ENCODE assay signal across 8 cellular contexts in the genomic region with DNA sequence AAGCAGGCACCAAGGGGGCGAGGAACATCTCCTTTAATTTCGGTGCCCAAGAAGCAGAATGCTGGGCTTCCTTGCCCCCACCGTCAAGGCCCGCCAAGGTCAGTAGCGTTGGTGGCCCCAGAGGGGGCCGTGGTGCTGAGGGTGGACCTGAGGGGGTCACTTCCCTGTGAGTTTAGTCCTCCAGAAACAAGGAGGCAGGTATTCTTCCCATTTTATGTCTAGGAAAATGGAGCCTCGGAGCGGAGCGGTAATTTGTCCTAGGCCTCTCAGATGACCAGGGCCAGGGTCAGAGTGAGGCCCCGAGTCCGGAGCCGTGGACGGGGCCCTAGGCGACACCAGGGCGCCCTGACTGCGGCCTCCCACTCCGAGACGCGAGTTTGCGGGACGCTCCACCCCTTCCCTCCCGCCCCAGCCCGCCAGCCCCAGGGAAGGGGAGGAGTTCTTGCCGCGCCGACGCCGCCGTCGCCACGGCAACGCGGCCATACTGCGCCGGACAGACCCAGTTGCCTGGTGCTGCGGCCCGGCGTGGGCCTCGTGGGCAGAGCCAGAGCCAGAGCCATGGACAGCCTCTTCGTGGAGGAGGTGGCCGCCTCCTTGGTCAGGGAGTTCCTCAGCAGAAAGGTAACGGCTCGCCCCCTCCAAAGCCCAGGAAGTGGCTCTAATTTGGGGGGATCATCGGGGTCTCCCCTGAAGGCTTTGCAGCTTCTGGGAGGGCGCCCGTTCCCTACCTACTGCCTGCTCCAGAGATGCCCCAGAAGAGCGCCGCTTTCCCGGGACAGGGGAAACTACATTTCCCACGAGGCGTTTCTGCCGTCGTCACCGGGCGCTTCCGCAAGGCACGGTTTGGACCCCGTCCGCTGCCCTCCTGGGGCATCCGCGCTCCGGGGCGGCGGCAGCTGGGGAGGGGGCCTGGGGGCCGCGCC. TPM values are rescaled to one million over a fixed set of nuclear protein-coding genes. Genes with fewer than 3 reads are reported as not detected.
DNase-seq lines count a peak whose midpoint lies in the region; ATAC-seq and TF ChIP-seq lines count a peak whose summit lies in the region.

A gene (plus strand): TSS at position 482 of the 923 bp plus-strand sequence. CDS start 77 bp downstream, at position 559.

- intact Hi-C loops in dorsolateral prefrontal cortex (cut with DNase I) (no loop called here), right lobe of liver (cut with DNase I) (no loop called here)

- H3K27ac ChIP-seq in dorsolateral prefrontal cortex: peak within 1 kb of the TSS in 44 of 59 donors; percentile 5 to 85 (median 60)
- H3K27ac ChIP-seq in right lobe of liver: peak within 1 kb of the TSS; percentile 54 to 80 (median 74)

- CTCF ChIA-PET in activated CD4-positive, alpha-beta memory T cell treated with anti-CD3 and anti-CD28 coated beads, Interleukin-2, amount 10 ng/mL, durations not matched to agents 7 days and 5 days (lab: Charles Lee): interaction anchor here (0.6 kb wide), 1 partner anchor 30 kb away, joined by 3 read pairs; no protein-coding TSS in a partner anchor

- H3K27me3 Mint-ChIP-seq in activated CD4-positive, alpha-beta memory T cell treated with anti-CD3 and anti-CD28 coated beads, Interleukin-2, amount 10 ng/mL, durations not matched to agents 7 days and 5 days: peaks cover 2% of the 10 kb centered on the region

- ATAC-seq in HG03097 (IDR thresholded peaks at IDR 0.05; ENCODE audit: low FRiP score, unreplicated experiment) (peak; percentile 72), right lobe of liver (peak; percentile 91 to 94 (median 92))

- H3K9me3 Mint-ChIP-seq in activated CD4-positive, alpha-beta memory T cell treated with anti-CD3 and anti-CD28 coated beads, Interleukin-2, amount 10 ng/mL, durations not matched to agents 7 days and 5 days: no peaks in the 10 kb centered on the region

- no peaks in the 10 kb centered on the region for H3K9me3 ChIP-seq in right lobe of liver

- WGBS in right lobe of liver (ENCODE audit: insufficient coverage, low coverage, low lambda C conversion rate, missing lambda C conversion rate): 14% methylated on average over 5 of the region's 66 CpGs

- peak within 1 kb of the TSS; percentile 62 for H3K27ac Mint-ChIP-seq in activated CD4-positive, alpha-beta memory T cell treated with anti-CD3 and anti-CD28 coated beads, Interleukin-2, amount 10 ng/mL, durations not matched to agents 7 days and 5 days

- no peaks in the 10 kb centered on the region for H3K36me3 ChIP-seq in right lobe of liver

- peaks cover 9% of the 10 kb centered on the region for H3K4me1 Mint-ChIP-seq in activated CD4-positive, alpha-beta memory T cell treated with anti-CD3 and anti-CD28 coated beads, Interleukin-2, amount 10 ng/mL, durations not matched to agents 7 days and 5 days

- peak; percentile 42 for TF ChIP-seq POLR2A in right lobe of liver (IDR thresholded peaks at IDR 0.05)

- no peaks in the 10 kb centered on the region for H3K27me3 ChIP-seq in dorsolateral prefrontal cortex
- H3K27me3 ChIP-seq in right lobe of liver: no peaks in the 10 kb centered on the region

- peak within 1 kb of the TSS; percentile 60 to 97 (median 83) for H3K4me3 ChIP-seq in dorsolateral prefrontal cortex
- peak within 1 kb of the TSS; percentile 82 to 89 (median 86) for H3K4me3 ChIP-seq in right lobe of liver

- peak in 13 of 56 donors; percentile 12 to 26 (median 16) for TF ChIP-seq CTCF in dorsolateral prefrontal cortex (IDR thresholded peaks at IDR 0.05 in 54 of 56, conservative IDR thresholded peaks at IDR 0.05 in 2 of 56; ENCODE audit: low read depth in 1 of 56, partially characterized antibody in 56 of 56)
- TF ChIP-seq CTCF in right lobe of liver (IDR thresholded peaks at IDR 0.05): peak in 2 of 4 donors; percentile 7 to 11

- POLR2A ChIA-PET in activated CD4-positive, alpha-beta memory T cell treated with anti-CD3 and anti-CD28 coated beads, Interleukin-2, amount 10 ng/mL, durations not matched to agents 7 days and 5 days (lab: Charles Lee): interaction anchor here (1.1 kb wide), 1 partner anchor 10 kb away, joined by 3 read pairs; no protein-coding TSS in a partner anchor

- DNase-seq in SIG-M5 treated with dmso at 0.1 percent for 504 hours (lab: John Stamatoyannopoulos, UW; ENCODE audit: unreplicated experiment): peak; percentile 61
- DNase-seq in SIG-M5 (lab: John Stamatoyannopoulos, UW): no peak
- peak; percentile 63 for DNase-seq in NCI-H460 (ENCODE audit: extremely low read depth, low read depth)
- DNase-seq in activated CD4-positive, alpha-beta memory T cell treated with anti-CD3 and anti-CD28 coated beads, Interleukin-2, amount 10 ng/mL, durations not matched to agents 7 days and 5 days: peak; percentile 79
- DNase-seq in dorsolateral prefrontal cortex: peak; percentile 55 to 84 (median 73)
- DNase-seq in right lobe of liver: peak; percentile 85 to 89 (median 89)
- DNase-seq in stimulated activated CD4-positive, alpha-beta T cell treated with anti-CD3 and anti-CD28 coated beads, Interleukin-4, amount 100 ng/mL, for 24 hours: peak; percentile 70

- peak within 1 kb of the TSS; percentile 79 for H3K4me3 Mint-ChIP-seq in activated CD4-positive, alpha-beta memory T cell treated with anti-CD3 and anti-CD28 coated beads, Interleukin-2, amount 10 ng/mL, durations not matched to agents 7 days and 5 days

- H3K4me1 ChIP-seq in right lobe of liver: peaks cover 0 to 6% (median 0%) of the 10 kb centered on the region in 4 donors

- H3K36me3 Mint-ChIP-seq in activated CD4-positive, alpha-beta memory T cell treated with anti-CD3 and anti-CD28 coated beads, Interleukin-2, amount 10 ng/mL, durations not matched to agents 7 days and 5 days (ENCODE audit: low read depth): no peaks in the 10 kb centered on the region

RNA-seq across cellular contexts. Expression of the gene that starts here (rescaled TPM):
- 3.6 and 4.0 TPM in 2 replicates for total RNA-seq in NCI-H460 (2014; rRNA removed; shearing (Covaris generic))
- polyA plus RNA-seq in NCI-H460 (2014; cell fraction: nucleus; rRNA removed): 2.9 and 6.4 TPM in 2 replicates
- 1 to 10 TPM; 1.5 TPM for total RNA-seq in activated CD4-positive, alpha-beta memory T cell treated with anti-CD3 and anti-CD28 coated beads, Interleukin-2, amount 10 ng/mL, durations not matched to agents 7 days and 5 days
- total RNA-seq in dorsolateral prefrontal cortex (10 to 100 TPM in 114 of 120 experiments, 1 to 10 TPM in 6; 5.9 to 24.0 (median 14.6) TPM), right lobe of liver (1 to 10 TPM; 1.2 to 3.2 (median 2.3) TPM)
